Comparison of ENCODE assay signal across 30 cellular contexts in the genomic region with DNA sequence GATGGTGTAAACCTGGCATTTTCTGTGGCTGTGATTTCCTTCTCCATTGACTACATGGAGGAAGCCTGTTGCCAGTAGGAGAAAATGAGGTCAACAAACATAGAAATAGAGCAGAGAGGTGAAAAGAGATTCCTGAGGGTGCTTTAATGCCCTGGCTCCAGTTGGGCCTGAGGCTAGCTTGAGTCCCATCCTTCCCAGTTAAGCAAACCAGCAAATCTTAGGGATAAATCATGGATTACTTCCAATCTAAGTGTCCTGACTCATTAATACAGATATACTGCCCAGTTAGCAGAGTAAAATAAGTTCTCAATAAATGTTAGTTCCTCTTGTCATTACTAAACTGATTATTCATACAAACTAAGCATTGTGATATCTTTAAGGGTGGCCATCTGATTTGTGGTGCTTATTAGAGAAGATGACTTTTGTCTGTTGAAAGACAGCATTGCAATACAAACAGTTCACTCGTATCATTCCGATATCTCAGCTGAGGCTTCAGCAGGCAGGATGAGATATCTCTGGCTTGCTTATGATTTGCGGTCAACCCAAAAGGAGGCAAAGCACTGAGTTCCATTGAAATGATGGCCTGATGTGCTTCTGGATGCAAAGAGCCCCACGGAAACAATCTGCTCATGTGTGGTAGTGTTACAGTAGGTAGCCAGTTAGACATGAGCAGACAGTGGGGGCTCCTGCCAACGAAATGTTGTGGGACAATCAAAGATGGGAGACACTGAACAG. TPM values are rescaled to one million over a fixed set of nuclear protein-coding genes. Genes with fewer than 3 reads are reported as not detected.
DNase-seq lines count a peak whose midpoint lies in the region; ATAC-seq, FAIRE-seq and TF ChIP-seq lines count a peak whose summit lies in the region.
"Had no signal": no experiment of that assay in that cellular context is flagged by ENCODE, and none has a peak within 500 bp of the region (broad histone marks: within the 10 kb centered on the region; RNA-seq: fewer than 3 reads in every experiment).

No MANE protein-coding gene starts in this region.

- H3K4me1 ChIP-seq in K562 (replicated peaks in 1 of 2; ENCODE audit: control insufficient read depth in 2 of 2, insufficient read depth in 2 of 2, low read length in 2 of 2), result peaks cover 4 to 9% of the 10 kb centered on the region in 2 experiments; a peak in 2 of 5 replicates
- H3K4me1 ChIP-seq: BE2C, body of pancreas, stomach had no signal

- H3K36me3 ChIP-seq in K562 (ENCODE audit: control insufficient read depth, insufficient read depth, low read length), result no peaks in the 10 kb centered on the region
- H3K36me3 ChIP-seq: BE2C, heart left ventricle, stomach had no signal

- BruUV-seq in K562 (replicated peaks; lab: Mats Ljungman, UMichigan), result no TSS peak

- 18% methylated on average over 5 of the region's 5 CpGs for WGBS in K562 (ENCODE audit: insufficient coverage, low coverage, missing lambda C conversion rate)

- no peak overlapping the region for H3K27ac Mint-ChIP-seq in activated CD8-positive, alpha-beta memory T cell treated with anti-CD3 and anti-CD28 coated beads, Interleukin-2, amount 10 ng/mL, durations not matched to agents 7 days and 5 days
- H3K27ac Mint-ChIP-seq in progenitor cell of endocrine pancreas, result peak overlapping the region; percentile 65
- H3K27ac Mint-ChIP-seq: activated CD4-positive, alpha-beta T cell treated with anti-CD3 and anti-CD28 coated beads, Interleukin-2, amount 10 ng/mL, durations not matched to agents 7 days and 5 days; type B pancreatic cell had no signal

- H3K9ac ChIP-seq in K562 (ENCODE audit: insufficient read depth in 1 of 2, low read depth in 2 of 2, low read length in 2 of 2), result no peak overlapping the region

- no peak overlapping the region for H3K4me3 Mint-ChIP-seq in activated CD8-positive, alpha-beta memory T cell treated with anti-CD3 and anti-CD28 coated beads, Interleukin-2, amount 10 ng/mL, durations not matched to agents 7 days and 5 days
- no peak overlapping the region for H3K4me3 Mint-ChIP-seq in progenitor cell of endocrine pancreas (ENCODE audit: low read depth)
- H3K4me3 Mint-ChIP-seq: activated CD4-positive, alpha-beta T cell treated with anti-CD3 and anti-CD28 coated beads, Interleukin-2, amount 10 ng/mL, durations not matched to agents 7 days and 5 days; type B pancreatic cell had no signal

- no peaks in the 10 kb centered on the region for H3K79me2 ChIP-seq in K562 (ENCODE audit: control insufficient read depth, insufficient read depth, low read length)

- H3K4me2 ChIP-seq in K562 (ENCODE audit: insufficient read depth, low read length), result no peak overlapping the region

- no peak for TF ChIP-seq POLR2A in K562 (conservative IDR thresholded peaks at IDR 0.05)

- no peaks in the 10 kb centered on the region for H4K20me1 ChIP-seq in K562 (replicated peaks; ENCODE audit: control insufficient read depth, insufficient read depth, low read length)

- peaks cover 8% of the 10 kb centered on the region for H3K4me1 Mint-ChIP-seq in activated CD8-positive, alpha-beta memory T cell treated with anti-CD3 and anti-CD28 coated beads, Interleukin-2, amount 10 ng/mL, durations not matched to agents 7 days and 5 days
- peaks cover 21% of the 10 kb centered on the region for H3K4me1 Mint-ChIP-seq in progenitor cell of endocrine pancreas (ENCODE audit: low read depth)

- H3K4me3 ChIP-seq in K562, result no peak overlapping the region
- H3K4me3 ChIP-seq: body of pancreas, mucosa of descending colon, skin epidermis, stomach had no signal

- H3K36me3 Mint-ChIP-seq in activated CD8-positive, alpha-beta memory T cell treated with anti-CD3 and anti-CD28 coated beads, Interleukin-2, amount 10 ng/mL, durations not matched to agents 7 days and 5 days, result no peaks in the 10 kb centered on the region
- H3K36me3 Mint-ChIP-seq in progenitor cell of endocrine pancreas (ENCODE audit: insufficient read depth), result peaks cover 2% of the 10 kb centered on the region
- H3K36me3 Mint-ChIP-seq: type B pancreatic cell had no signal

- TF ChIP-seq EP300 in K562 (IDR thresholded peaks at IDR 0.05; ENCODE audit: low read length), result no peak

- no peak for TF ChIP-seq RAD21 in K562 (CRISPR knock-in tag; conservative IDR thresholded peaks at IDR 0.05 in 1 of 2, IDR thresholded peaks at IDR 0.05 in 1 of 2)

- H3K9me3 Mint-ChIP-seq in activated CD8-positive, alpha-beta memory T cell treated with anti-CD3 and anti-CD28 coated beads, Interleukin-2, amount 10 ng/mL, durations not matched to agents 7 days and 5 days (ENCODE audit: low read depth), result no peaks in the 10 kb centered on the region
- H3K9me3 Mint-ChIP-seq in progenitor cell of endocrine pancreas (ENCODE audit: low read depth), result no peaks in the 10 kb centered on the region
- H3K9me3 Mint-ChIP-seq: activated CD4-positive, alpha-beta T cell treated with anti-CD3 and anti-CD28 coated beads, Interleukin-2, amount 10 ng/mL, durations not matched to agents 7 days and 5 days; type B pancreatic cell had no signal

- H3K27ac ChIP-seq in K562 (ENCODE audit: extremely low read depth, low read depth, low read length), result no peak overlapping the region
- H3K27ac ChIP-seq: body of pancreas, heart left ventricle, neutrophil, skin epidermis, stomach had no signal

- in situ Hi-C loops in K562 (cut with MboI), result no loop called here

- FAIRE-seq in K562 (lab: Jason Lieb, UNC), result peak; percentile 78
- FAIRE-seq: D721Med, endometrium had no signal

- H3K9me3 ChIP-seq in K562 (replicated peaks; ENCODE audit: control insufficient read depth, insufficient read depth, low read depth, low read length), result no peaks in the 10 kb centered on the region
- H3K9me3 ChIP-seq: BE2C, body of pancreas, heart left ventricle, mucosa of descending colon, neutrophil, stomach had no signal

- DNase-seq in activated CD8-positive, alpha-beta memory T cell treated with anti-CD3 and anti-CD28 coated beads for 24 hours, result peak; percentile 50
- no peak for DNase-seq in activated CD8-positive, alpha-beta memory T cell treated with anti-CD3 and anti-CD28 coated beads, Interleukin-2, amount 10 ng/mL, durations not matched to agents 7 days and 5 days
- DNase-seq in EH (ENCODE audit: low read depth) (peak; percentile 27), K562 (ENCODE audit: extremely low read depth in 1 of 4, low spot score in 3 of 4) (peak in 1 of 4 experiments; percentile 9), progenitor cell of endocrine pancreas (ENCODE audit: low spot score, unreplicated experiment) (no peak), GM20000 (ENCODE audit: low spot score) (no peak), midbrain (lab: John Stamatoyannopoulos, UW) (no peak)
- DNase-seq: 8988T; activated CD4-positive, alpha-beta T cell treated with anti-CD3 and anti-CD28 coated beads, Interleukin-2, amount 10 ng/mL, durations not matched to agents 7 days and 5 days; activated CD8-positive, alpha-beta memory T cell treated with anti-CD3 and anti-CD28 coated beads, Interleukin-2, amount 50 U/mL, for 48 hours; activated naive CD4-positive, alpha-beta T cell treated with anti-CD3 and anti-CD28 coated beads, Interleukin-2, amount 50 U/mL, for 16 hours; BE2C; body of pancreas; cortex of kidney; heart left ventricle; mucosa of descending colon; NCI-H1436; NCI-H2171 treated with DMSO at 0.1 percent for 48 hours; NCI-H748 treated with DMSO at 0.1 percent for 48 hours; Right ventricle myocardium superior; stomach; SW 1271 had no signal

- no peaks in the 10 kb centered on the region for H3K27me3 Mint-ChIP-seq in activated CD8-positive, alpha-beta memory T cell treated with anti-CD3 and anti-CD28 coated beads, Interleukin-2, amount 10 ng/mL, durations not matched to agents 7 days and 5 days
- peaks cover 26% of the 10 kb centered on the region for H3K27me3 Mint-ChIP-seq in progenitor cell of endocrine pancreas
- H3K27me3 Mint-ChIP-seq: activated CD4-positive, alpha-beta T cell treated with anti-CD3 and anti-CD28 coated beads, Interleukin-2, amount 10 ng/mL, durations not matched to agents 7 days and 5 days had no signal

- H3K27me3 ChIP-seq in K562 (ENCODE audit: control insufficient read depth in 2 of 2, insufficient read depth in 2 of 2, low read length in 2 of 2), result no peaks in the 10 kb centered on the region
- H3K27me3 ChIP-seq: BE2C, body of pancreas, heart left ventricle, neutrophil, stomach had no signal

- peak overlapping the region; percentile 86; the same call in 1 of the 2 replicates for H2AFZ ChIP-seq in K562 (ENCODE audit: low read depth, low read length)

- no peak for TF ChIP-seq CTCF in K562 (IDR thresholded peaks at IDR 0.05 in 2 of 3, conservative IDR thresholded peaks at IDR 0.05 in 1 of 3; ENCODE audit: insufficient read depth in 2 of 3, low read depth in 1 of 3, low read length in 3 of 3)
- TF ChIP-seq CTCF in progenitor cell of endocrine pancreas (IDR thresholded peaks at IDR 0.05; ENCODE audit: unreplicated experiment), result no peak
- TF ChIP-seq CTCF in GM20000 (IDR thresholded peaks at IDR 0.05; ENCODE audit: extremely low read depth, missing control alignments), result no peak

- H3K9me1 ChIP-seq in K562 (ENCODE audit: control insufficient read depth, insufficient read depth, low read length), result no peaks in the 10 kb centered on the region

- no peak for ATAC-seq in activated CD8-positive, alpha-beta memory T cell treated with anti-CD3 and anti-CD28 coated beads, Interleukin-2, amount 10 ng/mL, durations not matched to agents 7 days and 5 days
- ATAC-seq in K562 (no peak), HG02885 (IDR thresholded peaks at IDR 0.05; ENCODE audit: poor library complexity, unreplicated experiment) (no peak)
- ATAC-seq: body of pancreas, heart left ventricle, left lobe of liver, mucosa of descending colon had no signal

- CTCF ChIA-PET in activated CD8-positive, alpha-beta memory T cell treated with anti-CD3 and anti-CD28 coated beads, Interleukin-2, amount 10 ng/mL, durations not matched to agents 7 days and 5 days (lab: Charles Lee), result interaction anchor here (9.7 kb wide), 1 partner anchor 63 kb away, joined by 78 read pairs; no protein-coding TSS in a partner anchor
- CTCF ChIA-PET in K562 (lab: Yijun Ruan, JAX; ENCODE audit: low intra/inter-chr PET ratio), result interaction anchor here (1.0 kb wide), 1 partner anchor 19 kb away, joined by 3 read pairs; no protein-coding TSS in a partner anchor

- intact Hi-C loops in K562 (cut with micrococcal nuclease), result no loop called here

- POLR2A ChIA-PET in K562 (lab: Yijun Ruan, JAX), result interaction anchor here (0.6 to 0.7 kb wide), 2 partner anchors 15 to 627 kb away, joined by 3 read pairs; no protein-coding TSS in a partner anchor

RNA-seq across cellular contexts. Expression of a gene that starts 6.6 kb away (rescaled TPM):
- total RNA-seq in activated CD8-positive, alpha-beta memory T cell treated with anti-CD3 and anti-CD28 coated beads, Interleukin-2, amount 10 ng/mL, durations not matched to agents 7 days and 5 days, result 1 to 10 TPM; 4.8 to 5.2 TPM
- 15.5 and 16.0 TPM in 2 replicates for total RNA-seq in K562 (2011; cell fraction: chromatin; rRNA removed; ENCODE audit: low replicate concordance)
- 10.4 and 11.8 TPM in 2 replicates for total RNA-seq in K562 (2011; cell fraction: nucleolus; rRNA removed)
- total RNA-seq in K562 (2011; cell fraction: nucleoplasm; rRNA removed), result 14.9 and 15.2 TPM in 2 replicates
- total RNA-seq in K562 (2014; rRNA removed), result 1.7 and 3.9 TPM in 2 replicates
- total RNA-seq in K562 (2014; rRNA removed; fragmentation: Illumina TruSeq; extraction: Trizol), result 2.0 and 2.1 TPM in 2 replicates
- total RNA-seq in K562 (2015; rRNA removed; fragmentation: Illumina TruSeq; extraction: Trizol), result 2.1 and 2.4 TPM in 2 replicates
- 3.1 and 3.6 TPM in 2 replicates for total RNA-seq in K562 (2021)
- 4.8 and 5.7 TPM in 2 replicates for polyA plus RNA-seq in K562 (2011; rRNA removed)
- 5.5 and 5.9 TPM in 2 replicates for polyA plus RNA-seq in K562 (2011; cell fraction: cytosol; rRNA removed)
- polyA plus RNA-seq in K562 (2011; cell fraction: nucleus; rRNA removed), result 11.6 and 22.7 TPM in 2 replicates
- 2.4 and 2.7 TPM in 2 replicates for polyA plus RNA-seq in K562 (2012)
- 3.8 and 4.4 TPM in 2 replicates for polyA plus RNA-seq in K562 (2014; fragmentation: Illumina TruSeq; extraction: Trizol)
- 1 to 10 TPM; 1.8 to 2.1 TPM for polyA plus RNA-seq in K562 (2014; fragmentation: Nextera tagmentation; extraction: Ambion mirVana)
- polyA plus RNA-seq in K562 (2014; rRNA removed), result 2.2 and 2.5 TPM in 2 replicates
- polyA minus RNA-seq in K562 (2011; rRNA and poly(A)+ RNA removed), result 4.1 and 9.6 TPM in 2 replicates
- polyA minus RNA-seq in K562 (2011; cell fraction: cytosol; rRNA and poly(A)+ RNA removed), result 0.73 and 2.3 TPM in 2 replicates
- 6.4 and 7.9 TPM in 2 replicates for polyA minus RNA-seq in K562 (2011; cell fraction: nucleus; rRNA and poly(A)+ RNA removed)
- 3.0 and 4.0 TPM in 2 replicates for total RNA-seq in progenitor cell of endocrine pancreas

RNA-seq across cellular contexts. Expression of a gene that starts 43.5 kb away (rescaled TPM):
- not detected for total RNA-seq in activated CD8-positive, alpha-beta memory T cell treated with anti-CD3 and anti-CD28 coated beads, Interleukin-2, amount 10 ng/mL, durations not matched to agents 7 days and 5 days
- total RNA-seq in K562 (2011; cell fraction: chromatin; rRNA removed; ENCODE audit: low replicate concordance), result not detected in 2 replicates
- not detected in 2 replicates for total RNA-seq in K562 (2011; cell fraction: nucleolus; rRNA removed)
- total RNA-seq in K562 (2011; cell fraction: nucleoplasm; rRNA removed), result not detected in 2 replicates
- total RNA-seq in K562 (2014; rRNA removed) (not detected in 2 replicates), K562 (2014; rRNA removed; fragmentation: Illumina TruSeq; extraction: Trizol) (not detected in 2 replicates), K562 (2015; rRNA removed; fragmentation: Illumina TruSeq; extraction: Trizol) (not detected in 2 replicates), K562 (2021) (not detected in 2 replicates), progenitor cell of endocrine pancreas (0.07 and 0.10 TPM in 2 replicates)
- polyA plus RNA-seq in K562 (2011; rRNA removed) (not detected in 2 replicates), K562 (2014; fragmentation: Illumina TruSeq; extraction: Trizol) (not detected in 2 replicates), K562 (2014; fragmentation: Nextera tagmentation; extraction: Ambion mirVana) (under 1 TPM; 0.01 to 0.14 TPM), K562 (2014; rRNA removed) (not detected in 2 replicates)
- polyA plus RNA-seq in K562 (2011; cell fraction: cytosol; rRNA removed), result not detected in 2 replicates
- not detected in 2 replicates for polyA plus RNA-seq in K562 (2011; cell fraction: nucleus; rRNA removed)
- polyA plus RNA-seq in K562 (2012), result 0.06 and 0.14 TPM in 2 replicates
- polyA minus RNA-seq in K562 (2011; rRNA and poly(A)+ RNA removed), result not detected in 2 replicates
- polyA minus RNA-seq in K562 (2011; cell fraction: cytosol; rRNA and poly(A)+ RNA removed), result not detected in 2 replicates
- polyA minus RNA-seq in K562 (2011; cell fraction: nucleus; rRNA and poly(A)+ RNA removed), result not detected in 2 replicates
- total RNA-seq: activated CD4-positive, alpha-beta T cell treated with anti-CD3 and anti-CD28 coated beads, Interleukin-2, amount 10 ng/mL, durations not matched to agents 7 days and 5 days; left lobe of liver; OCI-LY7; Right ventricle myocardium superior had no signal
- polyA plus RNA-seq: heart left ventricle had no signal

Comparison
In these comparisons a context has a peak if more than half of its experiments do, and no peak if none do; other contexts are left out.
1. DNase-seq: peak in activated CD8-positive, alpha-beta memory T cell treated with anti-CD3 and anti-CD28 coated beads for 24 hours (single experiment) and EH (single experiment); none in activated CD8-positive, alpha-beta memory T cell treated with anti-CD3 and anti-CD28 coated beads, Interleukin-2, amount 10 ng/mL, durations not matched to agents 7 days and 5 days (single experiment), progenitor cell of endocrine pancreas (single experiment), GM20000 (single experiment) and midbrain (single experiment).